2 cellular contexts compared by ENCODE assay signal in the genomic region with DNA sequence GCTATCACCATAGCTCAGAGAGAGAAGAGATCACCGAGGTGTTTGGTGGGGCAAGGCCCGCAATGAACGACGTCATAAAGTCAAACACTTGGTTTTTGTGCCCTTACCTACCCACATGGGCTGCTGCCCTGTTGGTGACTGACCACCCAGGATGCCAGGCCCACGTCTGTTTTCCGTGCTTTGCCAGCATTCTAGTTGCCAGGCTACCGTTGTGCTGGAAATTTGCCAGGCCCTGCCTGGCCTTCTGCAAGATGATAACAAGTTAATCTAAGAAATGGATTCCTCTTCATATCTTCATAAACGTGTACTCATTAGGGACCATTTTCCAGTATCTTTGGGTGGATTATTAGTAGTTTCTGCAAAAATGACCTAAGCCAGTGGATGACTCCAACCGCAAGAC.
TF ChIP-seq lines count a peak whose summit lies in the region.

No MANE protein-coding gene starts in this region.

TF ChIP-seq in SK-N-SH, 30 proteins besides CTCF, POLR2A, EP300 and RAD21 (continued from another document):
- no peak for TF ChIP-seq NFIC (IDR thresholded peaks at IDR 0.05; ENCODE audit: borderline replicate concordance)
- TF ChIP-seq CHD2 (IDR thresholded peaks at IDR 0.05; ENCODE audit: low read length, partially characterized antibody) = no peak
- TF ChIP-seq ELF1 (IDR thresholded peaks at IDR 0.05) = no peak
- TF ChIP-seq PBX3 (IDR thresholded peaks at IDR 0.05) = no peak
- TF ChIP-seq FOSL2 (IDR thresholded peaks at IDR 0.05; ENCODE audit: borderline replicate concordance, low read depth) = no peak
- no peak for TF ChIP-seq YY1 (IDR thresholded peaks at IDR 0.05; ENCODE audit: low read depth)
- no peak for TF ChIP-seq RCOR1 (IDR thresholded peaks at IDR 0.05; ENCODE audit: low read length)
- TF ChIP-seq POLR2AphosphoS5 (IDR thresholded peaks at IDR 0.05; ENCODE audit: low read depth, low read length) = no peak

TF ChIP-seq in SK-N-SH treated with all-trans-retinoic acid at 6 μM for 48 hours, 23 proteins besides CTCF, POLR2A, EP300 and RAD21:
- TF ChIP-seq, protein P1, sequence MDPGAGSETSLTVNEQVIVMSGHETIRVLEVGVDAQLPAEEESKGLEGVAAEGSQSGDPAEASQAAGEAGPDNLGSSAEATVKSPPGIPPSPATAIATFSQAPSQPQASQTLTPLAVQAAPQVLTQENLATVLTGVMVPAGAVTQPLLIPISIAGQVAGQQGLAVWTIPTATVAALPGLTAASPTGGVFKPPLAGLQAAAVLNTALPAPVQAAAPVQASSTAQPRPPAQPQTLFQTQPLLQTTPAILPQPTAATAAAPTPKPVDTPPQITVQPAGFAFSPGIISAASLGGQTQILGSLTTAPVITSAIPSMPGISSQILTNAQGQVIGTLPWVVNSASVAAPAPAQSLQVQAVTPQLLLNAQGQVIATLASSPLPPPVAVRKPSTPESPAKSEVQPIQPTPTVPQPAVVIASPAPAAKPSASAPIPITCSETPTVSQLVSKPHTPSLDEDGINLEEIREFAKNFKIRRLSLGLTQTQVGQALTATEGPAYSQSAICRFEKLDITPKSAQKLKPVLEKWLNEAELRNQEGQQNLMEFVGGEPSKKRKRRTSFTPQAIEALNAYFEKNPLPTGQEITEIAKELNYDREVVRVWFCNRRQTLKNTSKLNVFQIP (CRISPR knock-in tag; IDR thresholded peaks at IDR 0.05; ENCODE audit: borderline replicate concordance, low read depth) = no peak
- TF ChIP-seq CREB5 (CRISPR knock-in tag; IDR thresholded peaks at IDR 0.05; ENCODE audit: low read depth) (no peak), ZNF565 (CRISPR knock-in tag; conservative IDR thresholded peaks at IDR 0.05; ENCODE audit: low read depth) (no peak)
TF ChIP-seq in SK-N-SH treated with all-trans-retinoic acid at 6 μM for 48 hours: peak in this region for 0.
